22 cellular contexts compared by ENCODE assay signal in the genomic region with DNA sequence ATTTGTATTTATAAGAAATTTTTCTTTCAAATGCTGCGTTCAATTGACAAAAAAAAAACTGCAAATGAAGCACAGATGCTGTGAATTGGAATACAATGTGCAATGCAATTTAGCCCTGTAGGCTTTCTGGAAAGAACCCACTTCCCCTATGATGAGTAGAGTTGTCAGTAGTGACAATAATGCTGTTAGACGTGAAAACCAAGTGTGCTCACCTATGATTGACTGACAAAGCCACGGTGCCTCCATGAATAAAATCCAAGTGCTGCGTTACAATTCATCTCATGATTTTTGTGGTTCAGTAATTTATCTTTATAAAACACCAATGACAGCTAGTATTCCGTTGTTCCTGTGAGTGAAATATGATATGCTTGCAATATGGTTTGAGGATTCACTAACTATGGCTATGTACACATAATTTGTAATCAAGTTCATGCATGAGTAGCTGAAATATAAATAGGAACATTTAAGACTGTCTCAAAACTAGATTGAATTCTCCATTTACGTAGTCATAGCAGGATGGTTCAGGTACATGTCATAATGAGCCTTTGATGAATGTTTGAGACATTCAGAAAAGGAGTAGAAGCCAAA.
DNase-seq lines count a peak whose midpoint lies in the region; FAIRE-seq and TF ChIP-seq lines count a peak whose summit lies in the region.
"Had no signal": no experiment of that assay in that cellular context is flagged by ENCODE, and none has a peak within 500 bp of the region (broad histone marks: within the 10 kb centered on the region; RNA-seq: fewer than 3 reads in every experiment).

No MANE protein-coding gene starts in this region.

- H3K4me3 ChIP-seq in HEK293 (ENCODE audit: low read depth, low read length) (no peak overlapping the region), astrocyte (ENCODE audit: insufficient read depth, low read depth, low read length) (no peak overlapping the region)
- H3K4me3 ChIP-seq in CD4-positive, alpha-beta memory T cell (ENCODE audit: low read length in 2 of 2) = no peak overlapping the region
- H3K4me3 ChIP-seq: adrenal gland, heart right ventricle, SJSA1 had no signal

- H3K9ac ChIP-seq in astrocyte (ENCODE audit: low read length) = no peak overlapping the region

- peaks cover 3% of the 10 kb centered on the region for H3K4me1 Mint-ChIP-seq in astrocyte (ENCODE audit: low read depth, unreplicated experiment)
- no peaks in the 10 kb centered on the region for H3K4me1 Mint-ChIP-seq in CD4-positive, alpha-beta memory T cell
- H3K4me1 Mint-ChIP-seq: stimulated activated effector memory CD8-positive, alpha-beta T cell treated with anti-CD3 and anti-CD28 coated beads, Interleukin-12 subunit alpha, Interleukin-12 subunit beta, amount 100 ng/mL, for 72 hours had no signal

- TF ChIP-seq CTCF in HEK293 (tag by site-specific recombination; IDR thresholded peaks at IDR 0.05) (no peak), astrocyte (IDR thresholded peaks at IDR 0.05; ENCODE audit: insufficient read depth, low read depth, low read length) (no peak)

- peak; percentile 92 for DNase-seq in NCI-H146 treated with DMSO at 0.1 percent for 48 hours (lab: John Stamatoyannopoulos, UW; ENCODE audit: unreplicated experiment)
- peak; percentile 25 for DNase-seq in NCI-H345 treated with DMSO at 0.1 percent for 48 hours (lab: John Stamatoyannopoulos, UW; ENCODE audit: unreplicated experiment)
- DNase-seq in astrocyte (ENCODE audit: low read depth) = no peak
- DNase-seq in H4 (ENCODE audit: low spot score) = no peak
- no peak for DNase-seq in CD4-positive, alpha-beta memory T cell
- no peak for DNase-seq in T1000 (lab: John Stamatoyannopoulos, UW)
- DNase-seq: activated CD4-positive, alpha-beta T cell treated with anti-CD3 and anti-CD28 coated beads, Interleukin-2, amount 50 U/mL, for 1 hour; activated CD8-positive, alpha-beta memory T cell treated with anti-CD3 and anti-CD28 coated beads, Interleukin-2, amount 50 U/mL, for 4 hours; activated gamma-delta T cell; adrenal gland; CD8-positive, alpha-beta T cell; H9; heart right ventricle; KG1; nephron progenitor cell; posterior cingulate gyrus; T-helper 2 cell; WERI-Rb-1 had no signal

- H3K27ac ChIP-seq in HEK293 (ENCODE audit: extremely low read depth, low read depth, low read length) (no peak overlapping the region), astrocyte (ENCODE audit: low read depth, low read length) (no peak overlapping the region)
- H3K27ac ChIP-seq in CD4-positive, alpha-beta memory T cell (ENCODE audit: low read depth, low read length) = no peak overlapping the region
- H3K27ac ChIP-seq: adrenal gland, heart right ventricle, SJSA1, WERI-Rb-1 had no signal

- H3K36me3 Mint-ChIP-seq in astrocyte (ENCODE audit: low read depth, unreplicated experiment) = no peaks in the 10 kb centered on the region
- no peaks in the 10 kb centered on the region for H3K36me3 Mint-ChIP-seq in CD4-positive, alpha-beta memory T cell
- H3K36me3 Mint-ChIP-seq: CD8-positive, alpha-beta T cell; stimulated activated effector memory CD8-positive, alpha-beta T cell treated with anti-CD3 and anti-CD28 coated beads, Interleukin-12 subunit alpha, Interleukin-12 subunit beta, amount 100 ng/mL, for 72 hours had no signal

- H3K27ac Mint-ChIP-seq in astrocyte (ENCODE audit: unreplicated experiment) = no peak overlapping the region
- no peak overlapping the region for H3K27ac Mint-ChIP-seq in CD4-positive, alpha-beta memory T cell
- H3K27ac Mint-ChIP-seq: CD8-positive, alpha-beta T cell; dendritic cell treated with granulocyte-macrophage colony-stimulating factor and Interleukin-4, amounts not matched to agents 40 ng/mL and 50 ng/mL, for 4 days; H9; nephron progenitor cell; stimulated activated effector memory CD8-positive, alpha-beta T cell treated with anti-CD3 and anti-CD28 coated beads, Interleukin-12 subunit alpha, Interleukin-12 subunit beta, amount 100 ng/mL, for 72 hours had no signal

- H3K36me3 ChIP-seq in HEK293 (ENCODE audit: control insufficient read depth in 2 of 2, insufficient read depth in 1 of 2, low read length in 2 of 2) (no peaks in the 10 kb centered on the region), astrocyte (ENCODE audit: insufficient read depth, low read length) (no peaks in the 10 kb centered on the region)
- H3K36me3 ChIP-seq in CD4-positive, alpha-beta memory T cell (ENCODE audit: insufficient read depth, low read length) = no peaks in the 10 kb centered on the region
- H3K36me3 ChIP-seq: adrenal gland, heart right ventricle, SJSA1, WERI-Rb-1 had no signal

- CTCF ChIA-PET in HEK293 (lab: Yijun Ruan, JAX) = no interaction called here
- CTCF ChIA-PET in CD4-positive, alpha-beta memory T cell (lab: Charles Lee; ENCODE audit: partially characterized antibody) = no interaction called here

- no peak overlapping the region for H2AFZ ChIP-seq in astrocyte (ENCODE audit: low read depth, low read length)

- no peaks in the 10 kb centered on the region for H3K27me3 ChIP-seq in astrocyte (ENCODE audit: insufficient read depth, low read length)
- no peaks in the 10 kb centered on the region for H3K27me3 ChIP-seq in CD4-positive, alpha-beta memory T cell (ENCODE audit: insufficient read depth, low read length)
- H3K27me3 ChIP-seq: adrenal gland, heart right ventricle, SJSA1 had no signal

- H3K9me3 ChIP-seq in HEK293 (ENCODE audit: control insufficient read depth, insufficient read depth, low read depth, low read length) (no peaks in the 10 kb centered on the region), astrocyte (ENCODE audit: insufficient read depth, low read depth, low read length) (no peaks in the 10 kb centered on the region)
- no peaks in the 10 kb centered on the region for H3K9me3 ChIP-seq in CD4-positive, alpha-beta memory T cell (ENCODE audit: control insufficient read depth in 1 of 2, low read length in 2 of 2)
- H3K9me3 ChIP-seq: adrenal gland, SJSA1 had no signal

- no peaks in the 10 kb centered on the region for H3K9me3 Mint-ChIP-seq in astrocyte (ENCODE audit: unreplicated experiment)
- H3K9me3 Mint-ChIP-seq in CD4-positive, alpha-beta memory T cell = peaks cover 4 to 16% (median 7%) of the 10 kb centered on the region in 8 donors

- H3K4me1 ChIP-seq in HEK293 (ENCODE audit: control insufficient read depth, insufficient read depth, low read length) (no peaks in the 10 kb centered on the region), astrocyte (ENCODE audit: insufficient read depth, low read length) (no peaks in the 10 kb centered on the region)
- no peaks in the 10 kb centered on the region for H3K4me1 ChIP-seq in CD4-positive, alpha-beta memory T cell (ENCODE audit: insufficient read depth, low read length)
- H3K4me1 ChIP-seq: adrenal gland, heart right ventricle, SJSA1 had no signal

- POLR2A ChIA-PET in HEK293 (lab: Yijun Ruan, JAX) = no interaction called here
- POLR2A ChIA-PET in CD4-positive, alpha-beta memory T cell (lab: Charles Lee; ENCODE audit: partially characterized antibody) = no interaction called here

- H3K4me2 ChIP-seq in astrocyte (ENCODE audit: low read length) = no peak overlapping the region

- no peak overlapping the region for H3K4me3 Mint-ChIP-seq in astrocyte (ENCODE audit: unreplicated experiment)
- no peak overlapping the region for H3K4me3 Mint-ChIP-seq in CD4-positive, alpha-beta memory T cell
- H3K4me3 Mint-ChIP-seq: CD8-positive, alpha-beta T cell; dendritic cell treated with granulocyte-macrophage colony-stimulating factor and Interleukin-4, amounts not matched to agents 40 ng/mL and 50 ng/mL, for 4 days; H9; nephron progenitor cell; stimulated activated effector memory CD8-positive, alpha-beta T cell treated with anti-CD3 and anti-CD28 coated beads, Interleukin-12 subunit alpha, Interleukin-12 subunit beta, amount 100 ng/mL, for 72 hours had no signal

- H4K20me1 ChIP-seq in astrocyte (ENCODE audit: insufficient read depth, low read length) = no peaks in the 10 kb centered on the region

- H3K79me2 ChIP-seq in astrocyte (ENCODE audit: insufficient read depth, low read length) = no peaks in the 10 kb centered on the region

- peak; percentile 26 for FAIRE-seq in astrocyte (lab: Jason Lieb, UNC)

- intact Hi-C loops in CD4-positive, alpha-beta memory T cell (cut with micrococcal nuclease) = no loop called here

- no peaks in the 10 kb centered on the region for H3K27me3 Mint-ChIP-seq in astrocyte (ENCODE audit: low read depth, unreplicated experiment)
- H3K27me3 Mint-ChIP-seq in CD4-positive, alpha-beta memory T cell = no peaks in the 10 kb centered on the region
- H3K27me3 Mint-ChIP-seq: dendritic cell treated with granulocyte-macrophage colony-stimulating factor and Interleukin-4, amounts not matched to agents 40 ng/mL and 50 ng/mL, for 4 days had no signal

TF ChIP-seq in HEK293, 187 proteins besides CTCF, POLR2A, EP300 and RAD21:
- TF ChIP-seq MEIS1 (CRISPR knock-in tag; IDR thresholded peaks at IDR 0.05; ENCODE audit: borderline replicate concordance) (peak; percentile 85; the same call in 1 of the 2 replicates), ZFP41 (tag by site-specific recombination; IDR thresholded peaks at IDR 0.05; ENCODE audit: borderline replicate concordance) (no peak), GLI2 (tag by site-specific recombination; IDR thresholded peaks at IDR 0.05; ENCODE audit: borderline replicate concordance, low read depth) (no peak)

Comparison
In these comparisons a context has a peak if more than half of its experiments do, and no peak if none do; other contexts are left out.
1. DNase-seq: peak in NCI-H146 treated with DMSO at 0.1 percent for 48 hours (single experiment) and NCI-H345 treated with DMSO at 0.1 percent for 48 hours (single experiment); none in astrocyte (single experiment), H4 (single experiment), CD4-positive, alpha-beta memory T cell (0 of 5) and T1000 (single experiment).